2 cellular contexts compared by ENCODE assay signal in the genomic region with DNA sequence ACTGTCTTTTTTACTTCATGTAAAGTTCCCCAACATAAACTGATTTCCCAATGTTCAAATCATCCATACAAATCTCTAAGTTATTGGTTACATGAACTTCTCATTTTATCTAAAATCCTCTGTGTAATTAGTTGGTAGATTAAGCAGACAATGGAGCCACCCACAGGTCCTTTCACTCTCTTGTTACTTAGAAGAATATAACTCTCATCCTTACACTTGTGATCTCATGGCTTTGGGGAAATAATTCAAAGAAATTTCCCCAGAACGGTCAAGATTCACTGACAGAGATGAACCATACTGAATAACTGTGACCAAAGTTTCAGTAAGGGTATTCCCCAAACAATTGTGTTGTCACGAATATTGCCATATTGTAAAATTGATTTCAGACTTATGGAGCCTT.
TF ChIP-seq lines count a peak whose summit lies in the region.

No MANE protein-coding gene starts in this region.

TF ChIP-seq in SK-N-SH, 30 proteins besides CTCF, POLR2A, EP300 and RAD21 (continued from another document):
- TF ChIP-seq PBX3 (IDR thresholded peaks at IDR 0.05) (no peak), GABPA (IDR thresholded peaks at IDR 0.05; ENCODE audit: low read depth) (no peak), TEAD4 (IDR thresholded peaks at IDR 0.05; ENCODE audit: borderline replicate concordance, insufficient read depth) (no peak), EZH2phosphoT487 (IDR thresholded peaks at IDR 0.05; ENCODE audit: borderline replicate concordance, low read depth) (no peak), SMC3 (IDR thresholded peaks at IDR 0.05; ENCODE audit: low read depth, low read length) (no peak)

TF ChIP-seq in SK-N-SH treated with all-trans-retinoic acid at 6 μM for 48 hours, 23 proteins besides CTCF, POLR2A, EP300 and RAD21 (continued from another document):
- TF ChIP-seq, protein P1, sequence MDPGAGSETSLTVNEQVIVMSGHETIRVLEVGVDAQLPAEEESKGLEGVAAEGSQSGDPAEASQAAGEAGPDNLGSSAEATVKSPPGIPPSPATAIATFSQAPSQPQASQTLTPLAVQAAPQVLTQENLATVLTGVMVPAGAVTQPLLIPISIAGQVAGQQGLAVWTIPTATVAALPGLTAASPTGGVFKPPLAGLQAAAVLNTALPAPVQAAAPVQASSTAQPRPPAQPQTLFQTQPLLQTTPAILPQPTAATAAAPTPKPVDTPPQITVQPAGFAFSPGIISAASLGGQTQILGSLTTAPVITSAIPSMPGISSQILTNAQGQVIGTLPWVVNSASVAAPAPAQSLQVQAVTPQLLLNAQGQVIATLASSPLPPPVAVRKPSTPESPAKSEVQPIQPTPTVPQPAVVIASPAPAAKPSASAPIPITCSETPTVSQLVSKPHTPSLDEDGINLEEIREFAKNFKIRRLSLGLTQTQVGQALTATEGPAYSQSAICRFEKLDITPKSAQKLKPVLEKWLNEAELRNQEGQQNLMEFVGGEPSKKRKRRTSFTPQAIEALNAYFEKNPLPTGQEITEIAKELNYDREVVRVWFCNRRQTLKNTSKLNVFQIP (CRISPR knock-in tag; IDR thresholded peaks at IDR 0.05; ENCODE audit: borderline replicate concordance, low read depth), result no peak
- TF ChIP-seq TOX (CRISPR knock-in tag; IDR thresholded peaks at IDR 0.05; ENCODE audit: borderline replicate concordance) (no peak), TCF4 (CRISPR knock-in tag; IDR thresholded peaks at IDR 0.05; ENCODE audit: borderline replicate concordance) (no peak), TSHZ2 (CRISPR knock-in tag; IDR thresholded peaks at IDR 0.05) (no peak), GLIS3 (CRISPR knock-in tag; IDR thresholded peaks at IDR 0.05) (no peak), ZNF70 (CRISPR knock-in tag; IDR thresholded peaks at IDR 0.05) (no peak), ZNF8 (CRISPR knock-in tag; IDR thresholded peaks at IDR 0.05) (no peak), ISL1 (CRISPR knock-in tag; IDR thresholded peaks at IDR 0.05) (no peak), ESRRG (CRISPR knock-in tag; IDR thresholded peaks at IDR 0.05) (no peak), PPARA (CRISPR knock-in tag; IDR thresholded peaks at IDR 0.05; ENCODE audit: borderline replicate concordance) (no peak), BACH2 (CRISPR knock-in tag; IDR thresholded peaks at IDR 0.05; ENCODE audit: borderline replicate concordance) (no peak), ZFP3 (CRISPR knock-in tag; IDR thresholded peaks at IDR 0.05) (no peak), OSR1 (CRISPR knock-in tag; IDR thresholded peaks at IDR 0.05) (no peak), SNAI2 (CRISPR knock-in tag; IDR thresholded peaks at IDR 0.05) (no peak)
